ENCODE assay signal across 16 cellular contexts in genomic region chr11:75422248-75423231, GRCh38. TPM values are rescaled to one million over a fixed set of nuclear protein-coding genes. Genes with fewer than 3 reads are reported as not detected.
DNase-seq lines count a peak whose midpoint lies in the region; TF ChIP-seq lines count a peak whose summit lies in the region.
"Had no signal": no experiment of that assay in that cellular context is flagged by ENCODE, and none has a peak within 500 bp of the region (broad histone marks: within the 10 kb centered on the region; RNA-seq: fewer than 3 reads in every experiment).

No MANE protein-coding gene starts in this region.

- intact Hi-C loops in stomach (cut with DNase I; ENCODE audit: low total_unique reads), result no loop called here

- DNase-seq in NCI-H1105 treated with DMSO at 0.1 percent for 48 hours (lab: John Stamatoyannopoulos, UW) (peak; percentile 27), NCI-H1105 (lab: John Stamatoyannopoulos, UW) (no peak), NCI-H774 (lab: John Stamatoyannopoulos, UW) (peak; percentile 89), glutamatergic neuron (no peak), stomach (peak; percentile 78), NCI-H1930 (lab: John Stamatoyannopoulos, UW) (no peak), HPDE6-E6E7 (ENCODE audit: extremely low spot score) (no peak)
- no peak for DNase-seq in activated CD4-positive, alpha-beta T cell treated with anti-CD3 and anti-CD28 coated beads, Interleukin-2, amount 50 U/mL, for 48 hours
- DNase-seq: adrenal gland; effector memory CD4-positive, alpha-beta T cell; HFFc6; left ventricle myocardium superior; stimulated activated CD4-positive, alpha-beta T cell treated with anti-CD3 and anti-CD28 coated beads, Interleukin-4, amount 100 ng/mL, for 4 hours; stimulated activated naive CD8-positive, alpha-beta T cell treated with anti-CD3 and anti-CD28 coated beads, Interleukin-15, amount 100 ng/mL, for 72 hours had no signal

- H3K36me3 ChIP-seq in stomach, result peaks cover 4 to 18% (median 10%) of the 10 kb centered on the region in 4 donors
- H3K36me3 ChIP-seq: adrenal gland had no signal

- peak overlapping the region; percentile 52 for H3K4me3 Mint-ChIP-seq in glutamatergic neuron (ENCODE audit: unreplicated experiment)
- H3K4me3 Mint-ChIP-seq: HFFc6; stimulated activated naive CD8-positive, alpha-beta T cell treated with anti-CD3 and anti-CD28 coated beads, Interleukin-15, amount 100 ng/mL, for 72 hours; T-helper 2 cell treated with Interferon-gamma antibody and Interleukin-4, amounts not matched to agents 5 μg/mL and 100 μg/mL, for 36 hours had no signal

- H3K27ac Mint-ChIP-seq in glutamatergic neuron (ENCODE audit: unreplicated experiment), result peak overlapping the region; percentile 96
- H3K27ac Mint-ChIP-seq: HFFc6; T-helper 2 cell treated with Interferon-gamma antibody and Interleukin-4, amounts not matched to agents 5 μg/mL and 100 μg/mL, for 36 hours had no signal

- H3K36me3 Mint-ChIP-seq in glutamatergic neuron (ENCODE audit: unreplicated experiment), result no peaks in the 10 kb centered on the region

- 45 to 77% (median 51%) methylated on average over 13 to 15 of the region's 15 CpGs for WGBS in stomach, 5 donors

- H3K27me3 ChIP-seq in stomach, result no peaks in the 10 kb centered on the region
- H3K27me3 ChIP-seq: adrenal gland had no signal

- H3K9me3 Mint-ChIP-seq in glutamatergic neuron (ENCODE audit: unreplicated experiment), result peaks cover 12% of the 10 kb centered on the region
- H3K9me3 Mint-ChIP-seq: HFFc6; stimulated activated naive CD8-positive, alpha-beta T cell treated with anti-CD3 and anti-CD28 coated beads, Interleukin-15, amount 100 ng/mL, for 72 hours; T-helper 2 cell treated with Interferon-gamma antibody and Interleukin-4, amounts not matched to agents 5 μg/mL and 100 μg/mL, for 36 hours had no signal

- TF ChIP-seq CTCF in glutamatergic neuron (IDR thresholded peaks at IDR 0.05; ENCODE audit: partially characterized antibody, unreplicated experiment) (no peak), stomach (IDR thresholded peaks at IDR 0.05) (no peak)

- peak overlapping the region; percentile 45 to 83 (median 78) for H3K27ac ChIP-seq in stomach
- H3K27ac ChIP-seq: psoas muscle had no signal

- no peak for TF ChIP-seq POLR2A in stomach (IDR thresholded peaks at IDR 0.05)

- H3K4me1 ChIP-seq in stomach, result peaks cover 8 to 66% (median 37%) of the 10 kb centered on the region in 4 donors
- H3K4me1 ChIP-seq: adrenal gland, psoas muscle had no signal

- no peak overlapping the region for H3K4me3 ChIP-seq in stomach
- H3K4me3 ChIP-seq: adrenal gland, psoas muscle had no signal

- H3K4me1 Mint-ChIP-seq in glutamatergic neuron (ENCODE audit: low read depth, unreplicated experiment), result peaks cover 37% of the 10 kb centered on the region
- H3K4me1 Mint-ChIP-seq: stimulated activated naive CD8-positive, alpha-beta T cell treated with anti-CD3 and anti-CD28 coated beads, Interleukin-15, amount 100 ng/mL, for 72 hours had no signal

- H3K27me3 Mint-ChIP-seq in glutamatergic neuron (ENCODE audit: unreplicated experiment), result peaks cover 20% of the 10 kb centered on the region
- H3K27me3 Mint-ChIP-seq: stimulated activated naive CD8-positive, alpha-beta T cell treated with anti-CD3 and anti-CD28 coated beads, Interleukin-15, amount 100 ng/mL, for 72 hours had no signal

- no peak for TF ChIP-seq EP300 in stomach (IDR thresholded peaks at IDR 0.05)

- no peaks in the 10 kb centered on the region for H3K9me3 ChIP-seq in stomach
- H3K9me3 ChIP-seq: adrenal gland, psoas muscle had no signal

RNA-seq across cellular contexts. Expression of gene KLHL35, which starts 10.5 kb away (rescaled TPM):
- total RNA-seq in glutamatergic neuron (ENCODE audit: unreplicated experiment) (41.4 TPM), stomach (1 to 10 TPM in 2 of 5 donors, under 1 TPM in 1, not detected in 2; 0.89 to 2.9 (median 1.7) TPM)
- polyA plus RNA-seq in stomach, result 1 to 10 TPM; 1.2 to 1.8 (median 1.8) TPM
- total RNA-seq: HFFc6 had no signal

RNA-seq across cellular contexts. Expression of gene RPS3, which starts 23.2 kb away (rescaled TPM):
- 1,391 TPM for total RNA-seq in glutamatergic neuron (ENCODE audit: unreplicated experiment)
- total RNA-seq in stomach, result 1,000 to 10,000 TPM in 3 of 5 donors, 100 to 1,000 TPM in 2; 607 to 1,681 (median 1,272) TPM
- polyA plus RNA-seq in stomach, result 1,000 to 10,000 TPM; 2,719 to 3,770 (median 2,836) TPM

Comparison
In these comparisons a context has a peak if more than half of its experiments do, and no peak if none do; other contexts are left out.
1. DNase-seq: peak in NCI-H1105 treated with DMSO at 0.1 percent for 48 hours (single experiment), NCI-H774 (single experiment) and stomach (single experiment); none in NCI-H1105 (single experiment), glutamatergic neuron (single experiment), activated CD4-positive, alpha-beta T cell treated with anti-CD3 and anti-CD28 coated beads, Interleukin-2, amount 50 U/mL, for 48 hours (0 of 2), NCI-H1930 (0 of 2) and HPDE6-E6E7 (single experiment).
2. RNA of gene KLHL35, which starts 10.5 kb away (total RNA-seq): 41.4 TPM in glutamatergic neuron (single experiment); 0.89 to 2.9 TPM in stomach; every median in the first group is over 10 times any median in the second.